ENCODE assay signal across 28 cellular contexts in the genomic region with DNA sequence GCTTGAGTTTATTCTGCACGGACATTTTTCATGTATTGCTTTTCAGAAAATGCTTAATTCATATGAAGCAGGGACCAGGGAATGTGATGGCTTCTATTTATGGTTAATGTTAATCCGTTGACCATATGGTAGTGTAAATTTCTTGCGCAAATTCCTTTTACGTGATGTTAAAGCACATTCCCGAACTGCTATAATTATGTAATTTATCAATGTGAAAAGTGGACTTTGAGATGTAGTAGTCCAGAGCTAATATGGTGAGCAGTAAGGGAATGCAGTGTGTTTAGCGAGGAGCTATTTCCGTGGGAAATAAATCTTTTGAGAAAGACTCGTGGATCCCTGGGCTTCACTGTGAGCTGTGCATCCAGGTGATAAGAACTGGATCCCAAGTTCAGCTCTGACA.
"Had no signal": no experiment of that assay in that cellular context is flagged by ENCODE, and none has a peak within 500 bp of the region (broad histone marks: within the 10 kb centered on the region; RNA-seq: fewer than 3 reads in every experiment).

No MANE protein-coding gene starts in this region.

- H3K4me1 ChIP-seq: colonic mucosa had no signal

- FAIRE-seq: frontal cortex had no signal

- H3K9me3 ChIP-seq: adrenal gland, breast epithelium, colonic mucosa had no signal

- H3K27me3 ChIP-seq: adrenal gland, breast epithelium, cardiac muscle cell, colonic mucosa had no signal

- H3K27ac ChIP-seq: adrenal gland, breast epithelium, cardiac muscle cell, colonic mucosa had no signal

- H3K36me3 ChIP-seq: adrenal gland, breast epithelium, cardiac muscle cell, colonic mucosa had no signal

- DNase-seq: activated CD4-positive, alpha-beta T cell treated with anti-CD3 and anti-CD28 coated beads for 36 hours; activated CD4-positive, alpha-beta T cell treated with anti-CD3 and anti-CD28 coated beads, Interleukin-2, amount 10 ng/mL, durations not matched to agents 7 days and 5 days; activated CD4-positive, alpha-beta T cell treated with anti-CD3 and anti-CD28 coated beads, Interleukin-2, amount 50 U/mL, for 4 hours; activated CD4-positive, CD25-positive, alpha-beta regulatory T cell; activated CD4-positive, CD25-positive, alpha-beta regulatory T cell treated with anti-CD3 and anti-CD28 coated beads, Interleukin-2, amount 50 U/mL, for 72 hours; activated CD8-positive, alpha-beta memory T cell treated with anti-CD3 and anti-CD28 coated beads, Interleukin-2, amount 10 ng/mL, durations not matched to agents 7 days and 5 days; activated CD8-positive, alpha-beta memory T cell treated with anti-CD3 and anti-CD28 coated beads, Interleukin-2, amount 50 U/mL, for 4 hours; activated CD8-positive, alpha-beta T cell treated with anti-CD3 and anti-CD28 coated beads for 36 hours; activated effector memory CD4-positive, alpha-beta T cell treated with anti-CD3 and anti-CD28 coated beads, Interleukin-2, amount 50 U/mL, for 16 hours; activated naive CD4-positive, alpha-beta T cell treated with anti-CD3 and anti-CD28 coated beads for 36 hours; activated naive CD8-positive, alpha-beta T cell treated with anti-CD3 and anti-CD28 coated beads for 36 hours; activated naive CD8-positive, alpha-beta T cell treated with anti-CD3 and anti-CD28 coated beads, Interleukin-2, amount 50 U/mL, for 24 hours; activated T-cell treated with anti-CD3 and anti-CD28 coated beads, Interleukin-2, amount 50 U/mL, for 1 hour; activated T-cell treated with anti-CD3 and anti-CD28 coated beads, Interleukin-2, amount 50 U/mL, for 48 hours; adrenal gland; amygdala; aorta; central memory CD4-positive, alpha-beta T cell; cerebellar nuclear complex; colonic mucosa; effector memory CD4-positive, alpha-beta T cell; foreskin fibroblast; head of caudate nucleus; T-helper 2 cell had no signal

- H3K4me3 ChIP-seq: adrenal gland, breast epithelium, cardiac muscle cell, colonic mucosa had no signal

- ATAC-seq: activated CD4-positive, alpha-beta T cell treated with anti-CD3 and anti-CD28 coated beads for 36 hours; activated CD8-positive, alpha-beta memory T cell treated with anti-CD3 and anti-CD28 coated beads, Interleukin-2, amount 10 ng/mL, durations not matched to agents 7 days and 5 days; activated CD8-positive, alpha-beta T cell treated with anti-CD3 and anti-CD28 coated beads for 36 hours; activated naive CD8-positive, alpha-beta T cell treated with anti-CD3 and anti-CD28 coated beads, Interleukin-2, amount 50 U/mL, for 24 hours; esophagus mucosa had no signal
